12 cellular contexts compared by ENCODE assay signal in the genomic region with DNA sequence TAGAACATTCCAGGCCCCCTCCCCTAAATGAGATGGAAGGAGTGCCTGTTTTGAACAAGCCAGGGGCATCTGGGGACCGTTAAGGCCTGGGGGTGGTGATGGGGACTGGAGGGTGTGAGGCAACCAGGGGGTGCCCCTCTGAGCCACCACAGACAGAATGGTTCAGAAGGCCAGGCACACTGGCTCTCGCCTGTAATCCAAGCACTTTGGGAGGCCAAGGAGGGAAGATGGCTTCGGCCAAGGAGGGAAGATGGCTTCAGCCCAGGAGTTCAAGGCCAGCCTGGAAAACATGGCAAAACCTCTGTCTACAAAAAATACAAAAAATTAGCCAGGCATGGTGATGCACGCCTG. TPM values are rescaled to one million over a fixed set of nuclear protein-coding genes. Genes with fewer than 3 reads are reported as not detected.
DNase-seq lines count a peak whose midpoint lies in the region; ATAC-seq and TF ChIP-seq lines count a peak whose summit lies in the region.
"Had no signal": no experiment of that assay in that cellular context is flagged by ENCODE, and none has a peak within 500 bp of the region (broad histone marks: within the 10 kb centered on the region; RNA-seq: fewer than 3 reads in every experiment).

No MANE protein-coding gene starts in this region.

- peaks cover 27% of the 10 kb centered on the region for H3K4me1 Mint-ChIP-seq in endodermal cell

- peak overlapping the region; percentile 96 for H3K18ac ChIP-seq in neuronal stem cell (ENCODE audit: low read length)

- no peak for TF ChIP-seq POLR2A in NB4 (IDR thresholded peaks at IDR 0.05; ENCODE audit: extremely low read depth, insufficient read length)

- TF ChIP-seq CTCF in BE2C (IDR thresholded peaks at IDR 0.05; ENCODE audit: low read depth, low read length) (no peak), NB4 (IDR thresholded peaks at IDR 0.05; ENCODE audit: low read depth, low read length) (no peak), endodermal cell (conservative IDR thresholded peaks at IDR 0.05) (no peak)

- DNase-seq in BE2C (no peak), NB4 (ENCODE audit: low read depth) (no peak), endodermal cell (no peak), neuronal stem cell (ENCODE audit: low spot score) (no peak), COLO829 (ENCODE audit: low spot score) (no peak), NCI-H526 treated with DMSO at 0.1 percent for 48 hours (lab: John Stamatoyannopoulos, UW) (no peak), NCI-H526 (lab: John Stamatoyannopoulos, UW) (no peak)
- DNase-seq: DMS 273 treated with DMSO at 0.1 percent for 48 hours, NCI-H2081 treated with DMSO at 0.1 percent for 48 hours, Right ventricle myocardium superior had no signal

- H3K27ac ChIP-seq in endodermal cell (ENCODE audit: low read depth, low read length) (no peak overlapping the region), neuronal stem cell (replicated peaks; ENCODE audit: low read length) (no peak overlapping the region)
- H3K27ac ChIP-seq: parathyroid adenoma had no signal

- H2AFZ ChIP-seq in neuronal stem cell (ENCODE audit: low read length): no peak overlapping the region
- H2AFZ ChIP-seq: parathyroid adenoma had no signal

- H3K9me3 Mint-ChIP-seq in endodermal cell: no peaks in the 10 kb centered on the region

- peak overlapping the region; percentile 97 for H3K4ac ChIP-seq in neuronal stem cell (ENCODE audit: low read length)

- H3K36me3 ChIP-seq in BE2C (peaks cover 37% of the 10 kb centered on the region), endodermal cell (ENCODE audit: control insufficient read depth, insufficient read depth, low read length) (peaks cover 55% of the 10 kb centered on the region), neuronal stem cell (replicated peaks in 1 of 2; ENCODE audit: control insufficient read depth in 2 of 2, insufficient read depth in 2 of 2, low read length in 2 of 2) (peaks cover 3 to 36% of the 10 kb centered on the region in 2 donors)

- peak overlapping the region; percentile 98 for H2AK5ac ChIP-seq in neuronal stem cell (ENCODE audit: low read depth, low read length)

- peak overlapping the region; percentile 89 for H3K23ac ChIP-seq in neuronal stem cell (ENCODE audit: low read depth, low read length, poor library complexity)

- H3K9me3 ChIP-seq in BE2C (no peaks in the 10 kb centered on the region), endodermal cell (ENCODE audit: control insufficient read depth, low read length) (no peaks in the 10 kb centered on the region), neuronal stem cell (replicated peaks in 1 of 2; ENCODE audit: control insufficient read depth in 2 of 2, insufficient read depth in 1 of 2, low read depth in 1 of 2, low read length in 2 of 2) (no peaks in the 10 kb centered on the region)

- H3K4me1 ChIP-seq in BE2C: peaks cover 26% of the 10 kb centered on the region
- H3K4me1 ChIP-seq in endodermal cell (ENCODE audit: control insufficient read depth, insufficient read depth, low read length): peaks cover 13% of the 10 kb centered on the region
- H3K4me1 ChIP-seq in neuronal stem cell (ENCODE audit: control insufficient read depth in 2 of 2, insufficient read depth in 1 of 2, low read depth in 1 of 2, low read length in 2 of 2): peaks cover 21 to 37% of the 10 kb centered on the region in 2 donors
- H3K4me1 ChIP-seq: parathyroid adenoma had no signal

- ATAC-seq in GM18858 (IDR thresholded peaks at IDR 0.05; ENCODE audit: unreplicated experiment): no peak

- H3K27ac Mint-ChIP-seq in endodermal cell: peak overlapping the region; percentile 90

- H3K9ac ChIP-seq in endodermal cell (ENCODE audit: extremely low read depth, low read length, poor library complexity, severe bottlenecking) (peak overlapping the region; percentile 97), neuronal stem cell (ENCODE audit: low read depth, low read length, poor library complexity) (peak overlapping the region; percentile 80)
- H3K9ac ChIP-seq: parathyroid adenoma had no signal

- no peak overlapping the region for H4K8ac ChIP-seq in neuronal stem cell (ENCODE audit: low read depth, low read length)

- H2BK5ac ChIP-seq in neuronal stem cell (ENCODE audit: low read length): peak overlapping the region; percentile 88

- peak overlapping the region; percentile 96 for H3K4me3 Mint-ChIP-seq in endodermal cell

- WGBS in endodermal cell (ENCODE audit: insufficient coverage in 1 of 2, insufficient read length in 1 of 2), 2 experiments: 87 to 93% methylated on average over 3 to 4 of the region's 4 CpGs
- no CpG with 5 or more reads among the region's 4 CpGs for WGBS in neuronal stem cell (ENCODE audit: extremely low coverage in 2 of 2, insufficient read length in 2 of 2, insufficient replicate concordance in 1 of 2), 2 donors

- peak overlapping the region; percentile 98 for H2BK120ac ChIP-seq in neuronal stem cell (ENCODE audit: low read depth, low read length)

- peak overlapping the region; percentile 99 for H2BK15ac ChIP-seq in neuronal stem cell (ENCODE audit: low read length)

- peak overlapping the region; percentile 94 for H4K91ac ChIP-seq in neuronal stem cell (ENCODE audit: low read depth, low read length, poor library complexity)

- peak overlapping the region; percentile 97 for H2BK12ac ChIP-seq in neuronal stem cell (ENCODE audit: low read length)

- peak overlapping the region; percentile 32 for H3K4me2 ChIP-seq in neuronal stem cell (ENCODE audit: insufficient read depth, low read length, poor library complexity, severe bottlenecking)

- peaks cover 44% of the 10 kb centered on the region for H3K36me3 Mint-ChIP-seq in endodermal cell (ENCODE audit: low read depth)

- H3K27me3 ChIP-seq in BE2C: no peaks in the 10 kb centered on the region
- H3K27me3 ChIP-seq in endodermal cell (ENCODE audit: control insufficient read depth, insufficient read depth, low read length, poor library complexity, severe bottlenecking): no peaks in the 10 kb centered on the region
- H3K27me3 ChIP-seq in neuronal stem cell (ENCODE audit: control insufficient read depth in 3 of 3, insufficient read depth in 3 of 3, low read depth in 1 of 3, low read length in 3 of 3): peaks cover 2 to 5% (median 5%) of the 10 kb centered on the region in 3 experiments

- no peak overlapping the region for H3K14ac ChIP-seq in neuronal stem cell (ENCODE audit: low read length)

- peaks cover 37% of the 10 kb centered on the region for H3K79me1 ChIP-seq in neuronal stem cell (ENCODE audit: low read depth, low read length)

- H3K4me3 ChIP-seq in BE2C (ENCODE audit: low read depth, low read length) (peak overlapping the region; percentile 88), NB4 (ENCODE audit: low read depth, low read length) (peak overlapping the region; percentile 84), endodermal cell (ENCODE audit: low read length) (peak overlapping the region; percentile 98), neuronal stem cell (ENCODE audit: low read length in 2 of 2) (peak overlapping the region in 1 of 2 donors; percentile 68)

- no peaks in the 10 kb centered on the region for H3K27me3 Mint-ChIP-seq in endodermal cell (ENCODE audit: insufficient read depth)

RNA-seq across cellular contexts. Expression of gene FSCN1, which starts 4.3 kb away (rescaled TPM):
- polyA plus RNA-seq in BE2C (2012; ENCODE audit: insufficient read depth, insufficient read length, low read depth): 1,215 TPM
- total RNA-seq in endodermal cell: 100 to 1,000 TPM; 691 to 720 TPM
- polyA plus RNA-seq in endodermal cell (2013, experiment 1 of 2): 358 TPM
- polyA plus RNA-seq in endodermal cell (2013, experiment 2 of 2): 364 TPM
- 203 TPM for polyA plus RNA-seq in neuronal stem cell (2013, experiment 1 of 2)
- 202 TPM for polyA plus RNA-seq in neuronal stem cell (2013, experiment 2 of 2)
